Comparison of ENCODE assay signal across 20 cellular contexts in genomic region chrX:82648062-82648461, GRCh38.
A peak's percentile ranks its signal among the peaks of the same experiment; 100 is the strongest.
DNase-seq lines count a peak whose midpoint lies in the region; ATAC-seq and TF ChIP-seq lines count a peak whose summit lies in the region.
"Had no signal": no experiment of that assay in that cellular context is flagged by ENCODE, and none has a peak within 500 bp of the region (broad histone marks: within the 10 kb centered on the region; RNA-seq: fewer than 3 reads in every experiment).

No MANE protein-coding gene starts in this region.

- H3K23ac ChIP-seq in mesenchymal stem cell (ENCODE audit: low read length in 2 of 2), result no peak overlapping the region

- no peaks in the 10 kb centered on the region for H4K20me1 ChIP-seq in mammary epithelial cell (ENCODE audit: insufficient read depth, low read length)
- H4K20me1 ChIP-seq: BLaER1 treated with 17β-estradiol and CSF1 and Interleukin-3, amounts not matched to agents 10 nM and 100 nM had no signal

- no peak overlapping the region for H2BK15ac ChIP-seq in mesenchymal stem cell (ENCODE audit: low read depth, poor library complexity, severe bottlenecking)

- H3K36me3 ChIP-seq in mammary epithelial cell (ENCODE audit: insufficient read depth, low read length), result no peaks in the 10 kb centered on the region
- H3K36me3 ChIP-seq in mesenchymal stem cell (ENCODE audit: control insufficient read depth in 1 of 2, insufficient read depth in 2 of 2, low read depth in 1 of 2, low read length in 2 of 2), result no peaks in the 10 kb centered on the region
- H3K36me3 ChIP-seq in left lung, result no peaks in the 10 kb centered on the region
- H3K36me3 ChIP-seq: BLaER1 treated with 17β-estradiol and CSF1 and Interleukin-3, amounts not matched to agents 10 nM and 100 nM had no signal

- TF ChIP-seq POLR2A in NB4 (IDR thresholded peaks at IDR 0.05; ENCODE audit: extremely low read depth, insufficient read length), result no peak

- H2AK5ac ChIP-seq in mesenchymal stem cell (ENCODE audit: low read length, severe bottlenecking), result no peak overlapping the region

- H3K4me1 ChIP-seq in mammary epithelial cell (ENCODE audit: insufficient read depth, low read length), result no peaks in the 10 kb centered on the region
- no peaks in the 10 kb centered on the region for H3K4me1 ChIP-seq in mesenchymal stem cell (ENCODE audit: control insufficient read depth, insufficient read depth, low read depth, low read length)
- H3K4me1 ChIP-seq in left lung, result no peaks in the 10 kb centered on the region
- H3K4me1 ChIP-seq: BLaER1 treated with 17β-estradiol and CSF1 and Interleukin-3, amounts not matched to agents 10 nM and 100 nM; body of pancreas had no signal

- DNase-seq in H4 (ENCODE audit: low spot score) (peak; percentile 4), NB4 (ENCODE audit: low read depth) (peak; percentile 0), mammary epithelial cell (peak; percentile 6), mesenchymal stem cell (peak; percentile 1), left lung (no peak), GM13977 (ENCODE audit: low spot score) (no peak)
- DNase-seq: activated CD4-positive, alpha-beta T cell treated with anti-CD3 and anti-CD28 coated beads, Interleukin-2, amount 50 U/mL, for 1 hour; body of pancreas; DND-41; head of caudate nucleus; HFFc6; islet precursor cell; NCI-H2081 treated with DMSO at 0.1 percent for 48 hours; NCI-H526; retina; stimulated activated naive B cell treated with anti-CD40 and anti-IgM and Interleukin-4, amounts not matched to agents 10 μg/mL and 1 μg/mL and 100 μg/mL, for 72 hours; SW 1271 had no signal

- H2AFZ ChIP-seq in mammary epithelial cell (ENCODE audit: low read depth, low read length) (no peak overlapping the region), mesenchymal stem cell (ENCODE audit: low read depth, low read length) (no peak overlapping the region)

- intact Hi-C loops in mammary epithelial cell (cut with micrococcal nuclease) (no loop called here), left lung (cut with DNase I) (no loop called here)

- no peak overlapping the region for H3K4ac ChIP-seq in mesenchymal stem cell (ENCODE audit: low read depth in 1 of 2, low read length in 2 of 2)

- H3K79me2 ChIP-seq in mammary epithelial cell (ENCODE audit: insufficient read depth, low read length), result no peaks in the 10 kb centered on the region

- H3K9me3 ChIP-seq in mammary epithelial cell (replicated peaks; ENCODE audit: insufficient read depth, low read length), result peaks cover 2% of the 10 kb centered on the region
- H3K9me3 ChIP-seq in mesenchymal stem cell (ENCODE audit: control insufficient read depth, low read length), result peaks cover 15% of the 10 kb centered on the region
- no peaks in the 10 kb centered on the region for H3K9me3 ChIP-seq in left lung
- H3K9me3 ChIP-seq: body of pancreas had no signal

- H2BK12ac ChIP-seq in mesenchymal stem cell (ENCODE audit: low read length in 2 of 2), result no peak overlapping the region

- no peaks in the 10 kb centered on the region for H3K79me1 ChIP-seq in mesenchymal stem cell (replicated peaks; ENCODE audit: low read length, poor library complexity, severe bottlenecking)

- ATAC-seq in left lung (no peak), HG03354 (IDR thresholded peaks at IDR 0.05; ENCODE audit: poor library complexity, severe bottlenecking, unreplicated experiment) (no peak)
- ATAC-seq: body of pancreas; esophagus mucosa; stimulated activated naive B cell treated with anti-CD40 and anti-IgM and Interleukin-4, amounts not matched to agents 10 μg/mL and 1 μg/mL and 100 μg/mL, for 72 hours had no signal

- in situ Hi-C loops in mammary epithelial cell (cut with MboI; ENCODE audit: low sequenced_read_pairs in 2 of 2) (no loop called here), GM13977 (cut with MboI; ENCODE audit: low pct_unique_long_range_greater_than_20kb, low sequenced_read_pairs, unreplicated experiment) (no loop called here)

- no peak overlapping the region for H3K4me2 ChIP-seq in mammary epithelial cell (ENCODE audit: insufficient read depth, low read depth, low read length)
- H3K4me2 ChIP-seq in mesenchymal stem cell (ENCODE audit: low read length, poor library complexity, severe bottlenecking), result no peak overlapping the region
- H3K4me2 ChIP-seq: BLaER1 treated with 17β-estradiol and CSF1 and Interleukin-3, amounts not matched to agents 10 nM and 100 nM had no signal

- no peak overlapping the region for H2BK120ac ChIP-seq in mesenchymal stem cell (ENCODE audit: low read depth, low read length)

- no peak overlapping the region for H3K14ac ChIP-seq in mesenchymal stem cell (ENCODE audit: low read length in 2 of 2)

- H3K27me3 ChIP-seq in mammary epithelial cell (ENCODE audit: insufficient read depth, low read length) (no peaks in the 10 kb centered on the region), mesenchymal stem cell (ENCODE audit: control insufficient read depth in 1 of 2, insufficient read depth in 1 of 2, low read length in 2 of 2) (no peaks in the 10 kb centered on the region), left lung (no peaks in the 10 kb centered on the region)
- H3K27me3 ChIP-seq: body of pancreas had no signal

- CTCF ChIA-PET in mammary epithelial cell (lab: Charles Lee; ENCODE audit: low non-redundant PET), result no interaction called here

- no peak overlapping the region for H3K27ac ChIP-seq in mammary epithelial cell (ENCODE audit: insufficient read depth, low read depth, low read length)
- H3K27ac ChIP-seq in mesenchymal stem cell (ENCODE audit: low read length, poor library complexity, severe bottlenecking), result no peak overlapping the region
- H3K27ac ChIP-seq in left lung, result no peak overlapping the region
- H3K27ac ChIP-seq: BLaER1 treated with 17β-estradiol and CSF1 and Interleukin-3, amounts not matched to agents 10 nM and 100 nM; body of pancreas had no signal

- dilution Hi-C loops in mammary epithelial cell (cut with HindIII; ENCODE audit: low sequenced_read_pairs), result no loop called here

- no peak overlapping the region for H3K9ac ChIP-seq in mammary epithelial cell (ENCODE audit: insufficient read depth, low read length)
- no peak overlapping the region for H3K9ac ChIP-seq in mesenchymal stem cell (ENCODE audit: low read length)
- H3K9ac ChIP-seq: BLaER1 treated with 17β-estradiol and CSF1 and Interleukin-3, amounts not matched to agents 10 nM and 100 nM had no signal

- 97% methylated on average over 2 of the region's 2 CpGs for WGBS in mammary epithelial cell (ENCODE audit: low coverage, missing lambda C conversion rate)
- WGBS in mesenchymal stem cell, result no CpG with 5 or more reads among the region's 2 CpGs

- H3K4me3 ChIP-seq in NB4 (ENCODE audit: low read depth, low read length), result no peak overlapping the region
- no peak overlapping the region for H3K4me3 ChIP-seq in mammary epithelial cell (replicated peaks in 1 of 3; ENCODE audit: insufficient read depth in 1 of 3, low read depth in 2 of 3, low read length in 3 of 3)
- no peak overlapping the region for H3K4me3 ChIP-seq in mesenchymal stem cell (ENCODE audit: insufficient read depth in 1 of 2, low read depth in 1 of 2, low read length in 2 of 2)
- H3K4me3 ChIP-seq in left lung, result no peak overlapping the region
- H3K4me3 ChIP-seq: BLaER1 treated with 17β-estradiol and CSF1 and Interleukin-3, amounts not matched to agents 10 nM and 100 nM; body of pancreas had no signal

- no peak overlapping the region for H2BK5ac ChIP-seq in mesenchymal stem cell (ENCODE audit: low read depth, low read length, poor library complexity, severe bottlenecking)

- no TSS peak for BruUV-seq in mammary epithelial cell (replicated peaks; lab: Mats Ljungman, UMichigan)

- no peak overlapping the region for H3K18ac ChIP-seq in mesenchymal stem cell (ENCODE audit: low read depth in 1 of 2, low read length in 2 of 2)

- no peak overlapping the region for H4K8ac ChIP-seq in mesenchymal stem cell (ENCODE audit: low read length)

- TF ChIP-seq CTCF in NB4 (IDR thresholded peaks at IDR 0.05; ENCODE audit: low read depth, low read length) (no peak), mammary epithelial cell (conservative IDR thresholded peaks at IDR 0.05 in 1 of 2, IDR thresholded peaks at IDR 0.05 in 1 of 2; ENCODE audit: extremely low read depth in 1 of 2, insufficient read depth in 1 of 2, low read depth in 1 of 2, low read length in 2 of 2) (peak in 1 of 2 donors; percentile 43), left lung (IDR thresholded peaks at IDR 0.05) (no peak), GM13977 (IDR thresholded peaks at IDR 0.05; ENCODE audit: extremely low read depth, insufficient read depth, missing control alignments) (no peak)

- H4K91ac ChIP-seq in mesenchymal stem cell (ENCODE audit: low read length), result no peak overlapping the region

Comparison
In these comparisons a context has a peak if more than half of its experiments do, and no peak if none do; other contexts are left out.
1. DNase-seq: peak in H4 (single experiment), NB4 (single experiment), mammary epithelial cell (single experiment) and mesenchymal stem cell (single experiment); none in left lung (0 of 2) and GM13977 (single experiment).